19 cellular contexts compared by ENCODE assay signal in genomic region chr1:112061056-112061455, GRCh38.
DNase-seq lines count a peak whose midpoint lies in the region; ATAC-seq and TF ChIP-seq lines count a peak whose summit lies in the region.
"Had no signal": no experiment of that assay in that cellular context is flagged by ENCODE, and none has a peak within 500 bp of the region (broad histone marks: within the 10 kb centered on the region; RNA-seq: fewer than 3 reads in every experiment).

No MANE protein-coding gene starts in this region.

- no peaks in the 10 kb centered on the region for H4K20me1 ChIP-seq in mammary epithelial cell (ENCODE audit: insufficient read depth, low read length)

- no peak overlapping the region for H3K27ac Mint-ChIP-seq in MCF 10A (ENCODE audit: low read depth, unreplicated experiment)
- H3K27ac Mint-ChIP-seq: CD8-positive, alpha-beta T cell; HFFc6; IgD-negative memory B cell had no signal

- no peaks in the 10 kb centered on the region for H3K4me1 Mint-ChIP-seq in MCF 10A (ENCODE audit: insufficient read depth, unreplicated experiment)

- H3K9me3 ChIP-seq in mammary epithelial cell (replicated peaks; ENCODE audit: insufficient read depth, low read length), result no peaks in the 10 kb centered on the region
- H3K9me3 ChIP-seq: A549 had no signal

- BruUV-seq in mammary epithelial cell (replicated peaks; lab: Mats Ljungman, UMichigan) (no TSS peak), MCF 10A (replicated peaks; lab: Mats Ljungman, UMichigan) (no TSS peak)

- H3K27me3 ChIP-seq in mammary epithelial cell (ENCODE audit: insufficient read depth, low read length) (no peaks in the 10 kb centered on the region), foreskin keratinocyte (no peaks in the 10 kb centered on the region)

- peaks cover 21% of the 10 kb centered on the region for H3K27me3 Mint-ChIP-seq in MCF 10A (ENCODE audit: insufficient read depth, unreplicated experiment)

- WGBS in mammary epithelial cell (ENCODE audit: low coverage, missing lambda C conversion rate), result 0% methylated on average over 2 of the region's 5 CpGs

- dilution Hi-C loops in mammary epithelial cell (cut with HindIII; ENCODE audit: low sequenced_read_pairs), result no loop called here

- no peaks in the 10 kb centered on the region for H3K9me3 Mint-ChIP-seq in MCF 10A (ENCODE audit: unreplicated experiment)
- H3K9me3 Mint-ChIP-seq: CD8-positive, alpha-beta T cell; HFFc6 had no signal

- H2AFZ ChIP-seq in mammary epithelial cell (ENCODE audit: low read depth, low read length), result peak overlapping the region; percentile 84
- H2AFZ ChIP-seq: GM23248 had no signal

- H3K79me2 ChIP-seq in mammary epithelial cell (ENCODE audit: insufficient read depth, low read length), result no peaks in the 10 kb centered on the region

- peaks cover 42% of the 10 kb centered on the region for H3K4me1 ChIP-seq in mammary epithelial cell (ENCODE audit: insufficient read depth, low read length)
- peaks cover 28% of the 10 kb centered on the region for H3K4me1 ChIP-seq in foreskin keratinocyte
- H3K4me1 ChIP-seq: A549 had no signal

- H3K4me2 ChIP-seq in mammary epithelial cell (ENCODE audit: insufficient read depth, low read depth, low read length), result peak overlapping the region; percentile 55
- H3K4me2 ChIP-seq: A549 had no signal

- in situ Hi-C loops in mammary epithelial cell (cut with MboI; ENCODE audit: low sequenced_read_pairs in 2 of 2), result no loop called here

- intact Hi-C loops in mammary epithelial cell (cut with micrococcal nuclease) (loop anchor here (10.0 kb wide), 1 partner anchor 274 kb away; no protein-coding TSS in a partner anchor), MCF 10A (cut with micrococcal nuclease) (no loop called here)

- H3K9ac ChIP-seq in mammary epithelial cell (ENCODE audit: insufficient read depth, low read length), result peak overlapping the region; percentile 18
- H3K9ac ChIP-seq: GM23248 had no signal

- TF ChIP-seq CTCF in mammary epithelial cell (conservative IDR thresholded peaks at IDR 0.05 in 1 of 2, IDR thresholded peaks at IDR 0.05 in 1 of 2; ENCODE audit: extremely low read depth in 1 of 2, insufficient read depth in 1 of 2, low read depth in 1 of 2, low read length in 2 of 2), result no peak
- TF ChIP-seq CTCF in MCF 10A (IDR thresholded peaks at IDR 0.05; ENCODE audit: unreplicated experiment), result no peak
- no peak for TF ChIP-seq CTCF in foreskin keratinocyte (conservative IDR thresholded peaks at IDR 0.05)

- DNase-seq in mammary epithelial cell, result peak; percentile 74
- no peak for DNase-seq in MCF 10A (ENCODE audit: unreplicated experiment)
- peak; percentile 15 for DNase-seq in cerebellum (ENCODE audit: low spot score)
- peak; percentile 70 to 85 for DNase-seq in foreskin keratinocyte
- peak; percentile 49 for DNase-seq in ureter (ENCODE audit: low spot score)
- no peak for DNase-seq in COR-L47 (lab: John Stamatoyannopoulos, UW)
- DNase-seq in activated naive CD4-positive, alpha-beta T cell (lab: John Stamatoyannopoulos, UW), result no peak
- DNase-seq: AML-193; CD8-positive, alpha-beta T cell; DMS 273 treated with DMSO at 0.1 percent for 48 hours; DMS53; GM23248; HFFc6 had no signal

- no peaks in the 10 kb centered on the region for H3K36me3 Mint-ChIP-seq in MCF 10A (ENCODE audit: insufficient read depth, unreplicated experiment)
- H3K36me3 Mint-ChIP-seq: CD8-positive, alpha-beta T cell; IgD-negative memory B cell had no signal

- H3K4me3 Mint-ChIP-seq in MCF 10A (ENCODE audit: unreplicated experiment), result no peak overlapping the region
- H3K4me3 Mint-ChIP-seq: CD8-positive, alpha-beta T cell; HFFc6 had no signal

- CTCF ChIA-PET in mammary epithelial cell (lab: Charles Lee; ENCODE audit: low non-redundant PET), result no interaction called here
- CTCF ChIA-PET in MCF 10A (lab: Yijun Ruan, JAX), result interaction anchor here (0.8 kb wide), 1 partner anchor 47 kb away, joined by 6 read pairs; no protein-coding TSS in a partner anchor

- H3K27ac ChIP-seq in mammary epithelial cell (ENCODE audit: insufficient read depth, low read depth, low read length) (peak overlapping the region; percentile 84), foreskin keratinocyte (peak overlapping the region; percentile 86)
- H3K27ac ChIP-seq: 22Rv1, A549, GM23248 had no signal

- H3K4me3 ChIP-seq in mammary epithelial cell (replicated peaks in 1 of 3; ENCODE audit: insufficient read depth in 1 of 3, low read depth in 2 of 3, low read length in 3 of 3), result no peak overlapping the region
- H3K4me3 ChIP-seq: A549, GM23248 had no signal

- ATAC-seq in foreskin keratinocyte, result peak; percentile 43
- no peak for ATAC-seq in GM21723 (IDR thresholded peaks at IDR 0.05; ENCODE audit: unreplicated experiment)
- ATAC-seq: A549; CD8-positive, alpha-beta T cell; HCT116; HepG2 had no signal

- POLR2A ChIA-PET in MCF 10A (lab: Yijun Ruan, JAX), result interaction anchor here (0.6 kb wide), 1 partner anchor 80 kb away, joined by 3 read pairs; no protein-coding TSS in a partner anchor

- H3K36me3 ChIP-seq in mammary epithelial cell (ENCODE audit: insufficient read depth, low read length), result no peaks in the 10 kb centered on the region

Comparison
In these comparisons a context has a peak if more than half of its experiments do, and no peak if none do; other contexts are left out.
1. DNase-seq: peak in mammary epithelial cell (single experiment), cerebellum (single experiment), foreskin keratinocyte (2 of 2) and ureter (single experiment); none in MCF 10A (single experiment), COR-L47 (single experiment) and activated naive CD4-positive, alpha-beta T cell (0 of 4).